ENCODE assay signal across 19 cellular contexts in the genomic region with DNA sequence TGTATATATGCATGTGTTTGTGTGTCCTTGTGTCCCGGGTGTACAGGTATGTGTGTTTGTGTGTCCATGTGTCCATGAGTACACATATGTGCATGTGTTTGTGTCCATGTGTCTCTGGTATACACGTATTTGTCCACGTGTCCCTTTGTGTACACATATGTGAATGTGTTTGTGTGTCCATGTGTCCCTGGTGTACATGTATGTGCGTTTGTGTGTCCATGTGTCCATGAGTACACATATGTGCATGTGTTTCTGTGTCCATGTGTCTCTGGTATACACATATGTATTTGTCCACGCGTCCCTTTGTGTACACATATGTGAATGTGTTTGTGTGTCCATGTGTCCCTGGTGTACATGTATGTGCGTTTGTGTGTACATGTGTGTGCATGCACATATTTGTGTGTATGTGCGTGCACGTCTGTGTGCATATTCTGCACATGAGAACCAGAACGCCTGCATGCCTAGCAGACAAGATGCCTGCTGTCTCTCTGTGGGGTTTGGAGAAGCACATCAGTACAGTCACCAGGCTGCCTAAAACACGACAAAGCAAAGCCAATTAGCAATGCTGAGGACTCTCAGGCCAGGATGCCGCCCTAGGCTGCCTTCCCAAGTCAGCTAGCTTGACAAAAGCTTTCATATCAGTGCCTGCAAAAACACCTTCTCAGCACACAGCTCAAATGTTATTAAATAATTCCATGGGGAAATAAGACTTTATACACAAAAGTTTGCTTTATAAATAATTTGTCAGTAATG.
"Had no signal": no experiment of that assay in that cellular context is flagged by ENCODE, and none has a peak within 500 bp of the region (broad histone marks: within the 10 kb centered on the region; RNA-seq: fewer than 3 reads in every experiment).

No MANE protein-coding gene starts in this region.

- ATAC-seq: activated T-cell treated with anti-CD3 and anti-CD28 coated beads, Interleukin-2, amount 50 U/mL, for 72 hours; esophagus mucosa; naive thymus-derived CD4-positive, alpha-beta T cell; pancreas; psoas muscle; stimulated activated effector memory CD8-positive, alpha-beta T cell treated with anti-CD3 and anti-CD28 coated beads, Interleukin-12 subunit alpha, Interleukin-12 subunit beta, amount 100 ng/mL, for 72 hours; stimulated activated naive CD8-positive, alpha-beta T cell treated with anti-CD3 and anti-CD28 coated beads, Interleukin-15, amount 100 ng/mL, for 72 hours had no signal

- H3K27ac Mint-ChIP-seq: activated CD4-positive, alpha-beta memory T cell treated with anti-CD3 and anti-CD28 coated beads, Interleukin-2, amount 10 ng/mL, durations not matched to agents 7 days and 5 days; activated CD4-positive, alpha-beta T cell treated with anti-CD3 and anti-CD28 coated beads, Interleukin-2, amount 10 ng/mL, durations not matched to agents 24 days and 14 days; activated naive CD4-positive, alpha-beta T cell treated with anti-CD3 and anti-CD28 coated beads for 36 hours; activated naive CD8-positive, alpha-beta T cell treated with anti-CD3 and anti-CD28 coated beads, Interleukin-2, amount 10 ng/mL, durations not matched to agents 7 days and 5 days; activated T-cell treated with anti-CD3 and anti-CD28 coated beads, Interleukin-2, amount 50 U/mL, for 72 hours; naive thymus-derived CD4-positive, alpha-beta T cell; stimulated activated effector memory CD8-positive, alpha-beta T cell treated with anti-CD3 and anti-CD28 coated beads, Interleukin-12 subunit alpha, Interleukin-12 subunit beta, amount 100 ng/mL, for 72 hours; stimulated activated naive CD8-positive, alpha-beta T cell treated with anti-CD3 and anti-CD28 coated beads, Interleukin-15, amount 100 ng/mL, for 72 hours had no signal

- H3K27me3 Mint-ChIP-seq: activated CD4-positive, alpha-beta memory T cell treated with anti-CD3 and anti-CD28 coated beads, Interleukin-2, amount 10 ng/mL, durations not matched to agents 7 days and 5 days; activated CD4-positive, alpha-beta T cell treated with anti-CD3 and anti-CD28 coated beads, Interleukin-2, amount 10 ng/mL, durations not matched to agents 24 days and 14 days; activated naive CD8-positive, alpha-beta T cell treated with anti-CD3 and anti-CD28 coated beads, Interleukin-2, amount 10 ng/mL, durations not matched to agents 7 days and 5 days; stimulated activated naive CD8-positive, alpha-beta T cell treated with anti-CD3 and anti-CD28 coated beads, Interleukin-15, amount 100 ng/mL, for 72 hours had no signal

- H3K4me1 Mint-ChIP-seq: activated CD4-positive, alpha-beta memory T cell treated with anti-CD3 and anti-CD28 coated beads, Interleukin-2, amount 10 ng/mL, durations not matched to agents 7 days and 5 days; activated CD4-positive, alpha-beta T cell treated with anti-CD3 and anti-CD28 coated beads, Interleukin-2, amount 10 ng/mL, durations not matched to agents 24 days and 14 days; activated naive CD8-positive, alpha-beta T cell treated with anti-CD3 and anti-CD28 coated beads, Interleukin-2, amount 10 ng/mL, durations not matched to agents 7 days and 5 days; naive thymus-derived CD4-positive, alpha-beta T cell; stimulated activated effector memory CD8-positive, alpha-beta T cell treated with anti-CD3 and anti-CD28 coated beads, Interleukin-12 subunit alpha, Interleukin-12 subunit beta, amount 100 ng/mL, for 72 hours; stimulated activated naive CD8-positive, alpha-beta T cell treated with anti-CD3 and anti-CD28 coated beads, Interleukin-15, amount 100 ng/mL, for 72 hours had no signal

- DNase-seq: activated CD4-positive, alpha-beta memory T cell treated with anti-CD3 and anti-CD28 coated beads, Interleukin-2, amount 10 ng/mL, durations not matched to agents 7 days and 5 days; activated CD4-positive, alpha-beta T cell treated with anti-CD3 and anti-CD28 coated beads, Interleukin-2, amount 10 ng/mL, durations not matched to agents 24 days and 14 days; activated CD4-positive, CD25-positive, alpha-beta regulatory T cell; activated effector memory CD4-positive, alpha-beta T cell treated with Interleukin-2 at 50 U/mL for 16 hours; activated naive CD4-positive, alpha-beta T cell treated with anti-CD3 and anti-CD28 coated beads for 36 hours; activated naive CD8-positive, alpha-beta T cell treated with anti-CD3 and anti-CD28 coated beads, Interleukin-2, amount 10 ng/mL, durations not matched to agents 7 days and 5 days; activated T-cell treated with anti-CD3 and anti-CD28 coated beads, Interleukin-2, amount 50 U/mL, for 72 hours; amniotic stem cell; foreskin melanocyte; left ventricle myocardium inferior; naive thymus-derived CD4-positive, alpha-beta T cell; stimulated activated CD4-positive, alpha-beta T cell treated with anti-CD3 and anti-CD28 coated beads, Interleukin-12 subunit alpha, Interleukin-12 subunit beta, amount 100 ng/mL, for 4 hours; stimulated activated naive CD8-positive, alpha-beta T cell treated with anti-CD3 and anti-CD28 coated beads, Interleukin-15, amount 100 ng/mL, for 72 hours; T-helper 9 cell; tibial artery had no signal

- H3K9me3 Mint-ChIP-seq: activated naive CD4-positive, alpha-beta T cell treated with anti-CD3 and anti-CD28 coated beads for 36 hours; activated naive CD8-positive, alpha-beta T cell treated with anti-CD3 and anti-CD28 coated beads, Interleukin-2, amount 10 ng/mL, durations not matched to agents 7 days and 5 days; stimulated activated naive CD8-positive, alpha-beta T cell treated with anti-CD3 and anti-CD28 coated beads, Interleukin-15, amount 100 ng/mL, for 72 hours had no signal

- H3K36me3 Mint-ChIP-seq: activated naive CD8-positive, alpha-beta T cell treated with anti-CD3 and anti-CD28 coated beads, Interleukin-2, amount 10 ng/mL, durations not matched to agents 7 days and 5 days; stimulated activated effector memory CD8-positive, alpha-beta T cell treated with anti-CD3 and anti-CD28 coated beads, Interleukin-12 subunit alpha, Interleukin-12 subunit beta, amount 100 ng/mL, for 72 hours had no signal

- FAIRE-seq: pancreas had no signal

- H3K4me3 Mint-ChIP-seq: activated CD4-positive, alpha-beta memory T cell treated with anti-CD3 and anti-CD28 coated beads, Interleukin-2, amount 10 ng/mL, durations not matched to agents 7 days and 5 days; activated CD4-positive, alpha-beta T cell treated with anti-CD3 and anti-CD28 coated beads, Interleukin-2, amount 10 ng/mL, durations not matched to agents 24 days and 14 days; activated naive CD4-positive, alpha-beta T cell treated with anti-CD3 and anti-CD28 coated beads for 36 hours; activated naive CD8-positive, alpha-beta T cell treated with anti-CD3 and anti-CD28 coated beads, Interleukin-2, amount 10 ng/mL, durations not matched to agents 7 days and 5 days; activated T-cell treated with anti-CD3 and anti-CD28 coated beads, Interleukin-2, amount 50 U/mL, for 72 hours; naive thymus-derived CD4-positive, alpha-beta T cell; stimulated activated effector memory CD8-positive, alpha-beta T cell treated with anti-CD3 and anti-CD28 coated beads, Interleukin-12 subunit alpha, Interleukin-12 subunit beta, amount 100 ng/mL, for 72 hours; stimulated activated naive CD8-positive, alpha-beta T cell treated with anti-CD3 and anti-CD28 coated beads, Interleukin-15, amount 100 ng/mL, for 72 hours had no signal
